Comparison of ENCODE assay signal across 21 cellular contexts in the genomic region with DNA sequence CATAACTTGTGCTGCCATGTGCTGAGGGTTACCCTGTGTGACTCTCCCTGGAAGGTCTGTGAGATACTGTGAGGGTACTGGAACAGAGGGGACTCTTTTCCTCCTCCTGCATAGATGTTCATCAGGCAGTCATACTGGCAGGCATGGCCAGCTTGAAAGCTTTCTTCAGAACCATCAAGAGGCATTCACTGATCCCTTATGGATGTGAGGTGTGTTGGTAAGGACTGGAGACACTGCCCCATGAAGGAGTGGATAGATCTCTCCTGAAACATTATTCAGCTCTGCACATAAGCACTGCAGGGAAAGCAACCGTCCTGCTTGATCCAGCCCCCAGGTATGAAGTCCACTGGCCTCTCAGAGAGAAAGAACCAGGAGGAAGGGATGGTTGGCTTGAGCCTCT.
"Had no signal": no experiment of that assay in that cellular context is flagged by ENCODE, and none has a peak within 500 bp of the region (broad histone marks: within the 10 kb centered on the region; RNA-seq: fewer than 3 reads in every experiment).

No MANE protein-coding gene starts in this region.

- H2AFZ ChIP-seq: hepatocyte, parathyroid adenoma had no signal

- H3K36me3 ChIP-seq: gastroesophageal sphincter, heart left ventricle, neutrophil, thyroid gland had no signal

- H3K4me3 ChIP-seq: dorsolateral prefrontal cortex, gastroesophageal sphincter, heart left ventricle, hepatocyte, smooth muscle cell, thyroid gland had no signal

- H3K27ac ChIP-seq: dorsolateral prefrontal cortex, foreskin keratinocyte, gastroesophageal sphincter, heart left ventricle, hepatocyte, neutrophil, parathyroid adenoma, thyroid gland had no signal

- H3K9ac ChIP-seq: parathyroid adenoma had no signal

- DNase-seq: dorsolateral prefrontal cortex; effector CD4-positive, alpha-beta T cell; foreskin keratinocyte; heart left ventricle; kidney; mesendoderm; natural killer cell; stimulated activated CD4-positive, alpha-beta T cell treated with anti-CD3 and anti-CD28 coated beads, Interleukin-12 subunit alpha, Interleukin-12 subunit beta, amount 100 ng/mL, for 4 hours; stimulated activated CD4-positive, alpha-beta T cell treated with anti-CD3 and anti-CD28 coated beads, Interleukin-1b, Interleukin-23, amount 100 ng/mL, for 48 hours; stimulated activated CD4-positive, alpha-beta T cell treated with anti-CD3 and anti-CD28 coated beads, Interleukin-4, amount 100 ng/mL, for 1 hour; stimulated activated CD8-positive, alpha-beta memory T cell treated with anti-CD3 and anti-CD28 coated beads, Interleukin-4, amount 100 ng/mL, for 48 hours; stimulated activated naive CD4-positive, alpha-beta T cell; stimulated activated naive CD8-positive, alpha-beta T cell treated with anti-CD3 and anti-CD28 coated beads, Interleukin-15, amount 100 ng/mL, for 72 hours; thyroid gland had no signal

- ATAC-seq: foreskin keratinocyte; gastroesophageal sphincter; heart left ventricle; natural killer cell; sciatic nerve; stimulated activated naive CD8-positive, alpha-beta T cell treated with anti-CD3 and anti-CD28 coated beads, Interleukin-15, amount 100 ng/mL, for 72 hours had no signal

- H3K9me3 ChIP-seq: gastroesophageal sphincter, heart left ventricle, neutrophil, thyroid gland had no signal

- H3K27me3 ChIP-seq: foreskin keratinocyte, gastroesophageal sphincter, heart left ventricle, hepatocyte, neutrophil, thyroid gland had no signal

- H3K4me1 ChIP-seq: parathyroid adenoma, thyroid gland had no signal

- FAIRE-seq: colon, kidney had no signal

- H3K4me2 ChIP-seq: hepatocyte had no signal
